Comparison of ENCODE assay signal across 8 cellular contexts in the genomic region with DNA sequence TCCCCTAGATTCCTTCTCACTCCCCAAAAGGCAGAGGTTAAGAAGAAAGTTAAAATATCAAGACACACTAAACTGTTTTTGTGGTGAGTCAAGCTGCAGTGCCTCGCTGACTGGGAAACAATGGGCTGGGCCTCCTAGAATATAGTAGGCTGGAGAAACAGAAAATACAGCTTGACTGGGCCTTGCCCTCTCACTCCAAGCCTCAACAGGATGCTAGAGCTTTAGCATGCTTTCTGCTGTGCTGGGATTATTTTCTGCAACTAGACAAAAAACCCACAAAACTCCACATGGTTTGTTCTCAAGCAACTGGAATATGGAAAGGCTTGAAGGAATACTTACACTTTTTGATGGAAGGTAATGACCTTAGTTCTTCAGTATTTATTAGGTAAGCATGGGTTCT. TPM values are rescaled to one million over a fixed set of nuclear protein-coding genes. Genes with fewer than 3 reads are reported as not detected.
DNase-seq lines count a peak whose midpoint lies in the region; ATAC-seq, FAIRE-seq and TF ChIP-seq lines count a peak whose summit lies in the region.

No MANE protein-coding gene starts in this region.

- DNase-seq in Daoy (ENCODE audit: low read depth): peak; percentile 53
- no peak for DNase-seq in T-cell
- DNase-seq in foreskin keratinocyte: no peak
- DNase-seq in prostate gland (ENCODE audit: low spot score): no peak
- DNase-seq in D721Med (ENCODE audit: insufficient read length, low spot score): no peak
- no peak for DNase-seq in HuH-7.5 (ENCODE audit: low spot score)

- WGBS in prostate gland: 43% methylated on average over 1 of the region's 1 CpG

- no peaks in the 10 kb centered on the region for H3K36me3 ChIP-seq in prostate gland

- CTCF ChIA-PET in T-cell (lab: Charles Lee): no interaction called here

- H3K4me1 ChIP-seq in foreskin keratinocyte (peaks cover 36% of the 10 kb centered on the region), prostate gland (replicated peaks) (peaks cover 61% of the 10 kb centered on the region)

- peaks cover 12% of the 10 kb centered on the region for H3K36me3 Mint-ChIP-seq in T-cell

- intact Hi-C loops in prostate gland (cut with DNase I): loop anchor here (2.0 kb wide), 2 partner anchors 28 to 66 kb away; a partner anchor contains a TSS

- no peaks in the 10 kb centered on the region for H3K9me3 ChIP-seq in prostate gland

- H3K4me3 Mint-ChIP-seq in T-cell: peak overlapping the region in 1 of 3 donors; percentile 3

- H3K27me3 Mint-ChIP-seq in T-cell: no peaks in the 10 kb centered on the region

- peak overlapping the region; percentile 25 to 68 for H3K27ac Mint-ChIP-seq in T-cell

- H3K9me3 Mint-ChIP-seq in T-cell: no peaks in the 10 kb centered on the region

- H3K27ac ChIP-seq in foreskin keratinocyte (peak overlapping the region; percentile 24), prostate gland (peak overlapping the region; percentile 85)

- no peak for TF ChIP-seq CTCF in foreskin keratinocyte (conservative IDR thresholded peaks at IDR 0.05)
- TF ChIP-seq CTCF in prostate gland (IDR thresholded peaks at IDR 0.05): no peak
- no peak for TF ChIP-seq CTCF in D721Med (IDR thresholded peaks at IDR 0.05; ENCODE audit: insufficient read depth, missing control alignments)

- H3K4me3 ChIP-seq in prostate gland: no peak overlapping the region

- H3K4me1 Mint-ChIP-seq in T-cell: peaks cover 71 to 78% (median 76%) of the 10 kb centered on the region in 3 donors

- TF ChIP-seq POLR2A in prostate gland (IDR thresholded peaks at IDR 0.05): no peak

- peak; percentile 40 to 52 (median 46) for ATAC-seq in T-cell (replicated peaks in 1 of 4)
- ATAC-seq in foreskin keratinocyte: peak; percentile 37
- no peak for ATAC-seq in HG03025 (IDR thresholded peaks at IDR 0.05; ENCODE audit: low FRiP score, unreplicated experiment)
- ATAC-seq in GM21360 (IDR thresholded peaks at IDR 0.05; ENCODE audit: unreplicated experiment): no peak

- H3K27me3 ChIP-seq in foreskin keratinocyte (no peaks in the 10 kb centered on the region), prostate gland (replicated peaks; ENCODE audit: insufficient read depth) (no peaks in the 10 kb centered on the region)

- FAIRE-seq in D721Med (lab: Jason Lieb, UNC): no peak

- POLR2A ChIA-PET in T-cell (lab: Charles Lee): interaction anchor here in 1 of 2 donors (0.6 to 1.1 kb wide), 2 partner anchors 12 to 538 kb away, joined by 4 to 7 read pairs; no protein-coding TSS in a partner anchor

RNA-seq across cellular contexts. Expression of a gene that starts 27.9 kb away (rescaled TPM):
- total RNA-seq in Daoy (2014; rRNA removed; shearing (Covaris generic)): 14.4 and 14.6 TPM in 2 replicates
- 10 to 100 TPM; 21.5 to 26.2 (median 22.2) TPM for total RNA-seq in T-cell
- total RNA-seq in foreskin keratinocyte: 23.3 and 24.0 TPM in 2 replicates
- polyA plus RNA-seq in foreskin keratinocyte: 4.2 and 5.4 TPM in 2 replicates
- total RNA-seq in prostate gland: 100 to 1,000 TPM; 108 to 144 TPM

Comparison
In these comparisons a context has a peak if more than half of its experiments do, and no peak if none do; other contexts are left out.
1. ATAC-seq: peak in T-cell (4 of 4) and foreskin keratinocyte (single experiment); none in HG03025 (single experiment) and GM21360 (single experiment).